Comparison of ENCODE assay signal across 27 cellular contexts in genomic region chr2:177268901-177269300, GRCh38.
"Had no signal": no experiment of that assay in that cellular context is flagged by ENCODE, and none has a peak within 500 bp of the region (broad histone marks: within the 10 kb centered on the region; RNA-seq: fewer than 3 reads in every experiment).

No MANE protein-coding gene starts in this region.

- H3K36me3 Mint-ChIP-seq: activated naive CD4-positive, alpha-beta T cell treated with anti-CD3 and anti-CD28 coated beads, Interleukin-2, amount 50 U/mL, for 24 hours had no signal

- H3K27me3 ChIP-seq: adrenal gland, body of pancreas, breast epithelium, SJCRH30 had no signal

- H3K27ac Mint-ChIP-seq: activated CD8-positive, alpha-beta T cell treated with anti-CD3 and anti-CD28 coated beads for 36 hours; activated naive CD4-positive, alpha-beta T cell treated with anti-CD3 and anti-CD28 coated beads, Interleukin-2, amount 50 U/mL, for 24 hours; activated naive CD8-positive, alpha-beta T cell treated with anti-CD3 and anti-CD28 coated beads, Interleukin-2, amount 10 ng/mL, durations not matched to agents 7 days and 5 days; activated T-cell treated with anti-CD3 and anti-CD28 coated beads, Interleukin-2, amount 50 U/mL, for 72 hours; activated T-helper 17 cell treated with anti-CD3 and anti-CD28 coated beads, Interleukin-2, amount 50 U/mL, for 72 hours had no signal

- H3K9me3 Mint-ChIP-seq: activated CD8-positive, alpha-beta T cell treated with anti-CD3 and anti-CD28 coated beads for 36 hours; activated naive CD4-positive, alpha-beta T cell treated with anti-CD3 and anti-CD28 coated beads, Interleukin-2, amount 50 U/mL, for 24 hours; activated T-cell treated with anti-CD3 and anti-CD28 coated beads, Interleukin-2, amount 50 U/mL, for 72 hours; activated T-helper 17 cell treated with anti-CD3 and anti-CD28 coated beads, Interleukin-2, amount 50 U/mL, for 72 hours had no signal

- H3K9me3 ChIP-seq: adrenal gland, body of pancreas, breast epithelium, SJCRH30 had no signal

- ATAC-seq: activated CD8-positive, alpha-beta T cell treated with anti-CD3 and anti-CD28 coated beads for 36 hours; activated T-cell treated with anti-CD3 and anti-CD28 coated beads, Interleukin-2, amount 50 U/mL, for 72 hours; activated T-helper 17 cell treated with anti-CD3 and anti-CD28 coated beads, Interleukin-2, amount 50 U/mL, for 72 hours; body of pancreas; PC-3 had no signal

- DNase-seq: activated CD4-positive, alpha-beta T cell treated with anti-CD3 and anti-CD28 coated beads, Interleukin-2, amount 10 ng/mL, durations not matched to agents 24 days and 14 days; activated CD4-positive, alpha-beta T cell treated with anti-CD3 and anti-CD28 coated beads, Interleukin-2, amount 50 U/mL, for 4 hours; activated CD8-positive, alpha-beta T cell treated with anti-CD3 and anti-CD28 coated beads for 36 hours; activated effector memory CD4-positive, alpha-beta T cell treated with anti-CD3 and anti-CD28 coated beads, Interleukin-2, amount 50 U/mL, for 16 hours; activated naive CD4-positive, alpha-beta T cell treated with Interleukin-2 at 50 U/mL for 16 hours; activated naive CD8-positive, alpha-beta T cell treated with anti-CD3 and anti-CD28 coated beads, Interleukin-2, amount 10 ng/mL, durations not matched to agents 7 days and 5 days; activated T-cell treated with anti-CD3 and anti-CD28 coated beads, Interleukin-2, amount 50 U/mL, for 1 hour; activated T-cell treated with anti-CD3 and anti-CD28 coated beads, Interleukin-2, amount 50 U/mL, for 72 hours; adrenal gland; body of pancreas; caudate nucleus; cerebellar nuclear complex; Karpas-422; NCI-H1105; NCI-H1417 treated with DMSO at 0.1 percent for 48 hours; NCI-H2029; NCI-H345; NCI-H526; NCI-H748 treated with DMSO at 0.1 percent for 48 hours; NK-92 treated with Interleukin-12 subunit alpha and Interleukin-12 subunit beta, amount 100 ng/mL, for 24 hours; PC-3; SHP77; SJCRH30 had no signal

- H3K27me3 Mint-ChIP-seq: activated CD4-positive, alpha-beta T cell treated with anti-CD3 and anti-CD28 coated beads, Interleukin-2, amount 10 ng/mL, durations not matched to agents 24 days and 14 days; activated CD8-positive, alpha-beta T cell treated with anti-CD3 and anti-CD28 coated beads for 36 hours; activated naive CD4-positive, alpha-beta T cell treated with anti-CD3 and anti-CD28 coated beads, Interleukin-2, amount 50 U/mL, for 24 hours; activated naive CD8-positive, alpha-beta T cell treated with anti-CD3 and anti-CD28 coated beads, Interleukin-2, amount 10 ng/mL, durations not matched to agents 7 days and 5 days; activated T-helper 17 cell treated with anti-CD3 and anti-CD28 coated beads, Interleukin-2, amount 50 U/mL, for 72 hours had no signal

- H3K36me3 ChIP-seq: adrenal gland, breast epithelium, SJCRH30 had no signal

- H3K4me3 Mint-ChIP-seq: activated CD8-positive, alpha-beta T cell treated with anti-CD3 and anti-CD28 coated beads for 36 hours; activated naive CD4-positive, alpha-beta T cell treated with anti-CD3 and anti-CD28 coated beads, Interleukin-2, amount 50 U/mL, for 24 hours; activated naive CD8-positive, alpha-beta T cell treated with anti-CD3 and anti-CD28 coated beads, Interleukin-2, amount 10 ng/mL, durations not matched to agents 7 days and 5 days; activated T-cell treated with anti-CD3 and anti-CD28 coated beads, Interleukin-2, amount 50 U/mL, for 72 hours; activated T-helper 17 cell treated with anti-CD3 and anti-CD28 coated beads, Interleukin-2, amount 50 U/mL, for 72 hours had no signal

- H3K27ac ChIP-seq: adrenal gland, body of pancreas, breast epithelium, SJCRH30 had no signal

- H3K4me3 ChIP-seq: adrenal gland, body of pancreas, breast epithelium, SJCRH30, SK-N-MC had no signal
